Comparison of ENCODE assay signal across 2 cellular contexts in the genomic region with DNA sequence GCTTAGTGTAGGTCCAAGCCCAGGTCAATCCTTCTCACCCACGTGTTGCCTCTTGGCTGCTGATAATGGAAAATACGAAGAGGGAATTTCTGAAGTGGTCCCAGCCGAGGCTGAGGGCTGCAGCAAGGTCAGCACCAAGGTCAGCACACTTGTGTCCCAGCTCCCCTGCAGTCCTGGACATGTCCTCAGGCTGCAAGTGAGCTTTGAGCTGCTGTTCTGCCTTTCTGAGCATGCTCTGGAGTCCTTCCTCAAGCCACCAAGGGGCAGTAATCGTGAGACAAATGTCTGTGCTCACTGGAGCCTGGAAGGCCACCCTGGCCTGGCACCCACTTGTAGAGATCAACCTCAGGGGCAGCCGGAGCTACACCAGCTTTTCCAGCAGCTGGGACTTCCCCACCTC.
TF ChIP-seq lines count a peak whose summit lies in the region.

No MANE protein-coding gene starts in this region.

TF ChIP-seq in HepG2, 621 proteins besides CTCF, POLR2A, EP300 and RAD21:
- TF ChIP-seq KDM4B (CRISPR knock-in tag; IDR thresholded peaks at IDR 0.05) = no peak
- TF ChIP-seq MYC (CRISPR knock-in tag; IDR thresholded peaks at IDR 0.05; ENCODE audit: borderline replicate concordance) = peak; percentile 28; the same call in 1 of the 2 replicates
- TF ChIP-seq, protein P1, sequence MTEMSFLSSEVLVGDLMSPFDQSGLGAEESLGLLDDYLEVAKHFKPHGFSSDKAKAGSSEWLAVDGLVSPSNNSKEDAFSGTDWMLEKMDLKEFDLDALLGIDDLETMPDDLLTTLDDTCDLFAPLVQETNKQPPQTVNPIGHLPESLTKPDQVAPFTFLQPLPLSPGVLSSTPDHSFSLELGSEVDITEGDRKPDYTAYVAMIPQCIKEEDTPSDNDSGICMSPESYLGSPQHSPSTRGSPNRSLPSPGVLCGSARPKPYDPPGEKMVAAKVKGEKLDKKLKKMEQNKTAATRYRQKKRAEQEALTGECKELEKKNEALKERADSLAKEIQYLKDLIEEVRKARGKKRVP (CRISPR knock-in tag; IDR thresholded peaks at IDR 0.05) = no peak
- TF ChIP-seq NR2F6 (IDR thresholded peaks at IDR 0.05) = 0 out of 2 replicates have a peak, but pooled peaks have one; percentile 8
- no peak for TF ChIP-seq NR2F6 (CRISPR knock-in tag; IDR thresholded peaks at IDR 0.05)
- TF ChIP-seq, protein P2, sequence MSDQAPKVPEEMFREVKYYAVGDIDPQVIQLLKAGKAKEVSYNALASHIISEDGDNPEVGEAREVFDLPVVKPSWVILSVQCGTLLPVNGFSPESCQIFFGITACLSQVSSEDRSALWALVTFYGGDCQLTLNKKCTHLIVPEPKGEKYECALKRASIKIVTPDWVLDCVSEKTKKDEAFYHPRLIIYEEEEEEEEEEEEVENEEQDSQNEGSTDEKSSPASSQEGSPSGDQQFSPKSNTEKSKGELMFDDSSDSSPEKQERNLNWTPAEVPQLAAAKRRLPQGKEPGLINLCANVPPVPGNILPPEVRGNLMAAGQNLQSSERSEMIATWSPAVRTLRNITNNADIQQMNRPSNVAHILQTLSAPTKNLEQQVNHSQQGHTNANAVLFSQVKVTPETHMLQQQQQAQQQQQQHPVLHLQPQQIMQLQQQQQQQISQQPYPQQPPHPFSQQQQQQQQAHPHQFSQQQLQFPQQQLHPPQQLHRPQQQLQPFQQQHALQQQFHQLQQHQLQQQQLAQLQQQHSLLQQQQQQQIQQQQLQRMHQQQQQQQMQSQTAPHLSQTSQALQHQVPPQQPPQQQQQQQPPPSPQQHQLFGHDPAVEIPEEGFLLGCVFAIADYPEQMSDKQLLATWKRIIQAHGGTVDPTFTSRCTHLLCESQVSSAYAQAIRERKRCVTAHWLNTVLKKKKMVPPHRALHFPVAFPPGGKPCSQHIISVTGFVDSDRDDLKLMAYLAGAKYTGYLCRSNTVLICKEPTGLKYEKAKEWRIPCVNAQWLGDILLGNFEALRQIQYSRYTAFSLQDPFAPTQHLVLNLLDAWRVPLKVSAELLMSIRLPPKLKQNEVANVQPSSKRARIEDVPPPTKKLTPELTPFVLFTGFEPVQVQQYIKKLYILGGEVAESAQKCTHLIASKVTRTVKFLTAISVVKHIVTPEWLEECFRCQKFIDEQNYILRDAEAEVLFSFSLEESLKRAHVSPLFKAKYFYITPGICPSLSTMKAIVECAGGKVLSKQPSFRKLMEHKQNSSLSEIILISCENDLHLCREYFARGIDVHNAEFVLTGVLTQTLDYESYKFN (CRISPR knock-in tag; conservative IDR thresholded peaks at IDR 0.05) = no peak
- TF ChIP-seq, protein P3, sequence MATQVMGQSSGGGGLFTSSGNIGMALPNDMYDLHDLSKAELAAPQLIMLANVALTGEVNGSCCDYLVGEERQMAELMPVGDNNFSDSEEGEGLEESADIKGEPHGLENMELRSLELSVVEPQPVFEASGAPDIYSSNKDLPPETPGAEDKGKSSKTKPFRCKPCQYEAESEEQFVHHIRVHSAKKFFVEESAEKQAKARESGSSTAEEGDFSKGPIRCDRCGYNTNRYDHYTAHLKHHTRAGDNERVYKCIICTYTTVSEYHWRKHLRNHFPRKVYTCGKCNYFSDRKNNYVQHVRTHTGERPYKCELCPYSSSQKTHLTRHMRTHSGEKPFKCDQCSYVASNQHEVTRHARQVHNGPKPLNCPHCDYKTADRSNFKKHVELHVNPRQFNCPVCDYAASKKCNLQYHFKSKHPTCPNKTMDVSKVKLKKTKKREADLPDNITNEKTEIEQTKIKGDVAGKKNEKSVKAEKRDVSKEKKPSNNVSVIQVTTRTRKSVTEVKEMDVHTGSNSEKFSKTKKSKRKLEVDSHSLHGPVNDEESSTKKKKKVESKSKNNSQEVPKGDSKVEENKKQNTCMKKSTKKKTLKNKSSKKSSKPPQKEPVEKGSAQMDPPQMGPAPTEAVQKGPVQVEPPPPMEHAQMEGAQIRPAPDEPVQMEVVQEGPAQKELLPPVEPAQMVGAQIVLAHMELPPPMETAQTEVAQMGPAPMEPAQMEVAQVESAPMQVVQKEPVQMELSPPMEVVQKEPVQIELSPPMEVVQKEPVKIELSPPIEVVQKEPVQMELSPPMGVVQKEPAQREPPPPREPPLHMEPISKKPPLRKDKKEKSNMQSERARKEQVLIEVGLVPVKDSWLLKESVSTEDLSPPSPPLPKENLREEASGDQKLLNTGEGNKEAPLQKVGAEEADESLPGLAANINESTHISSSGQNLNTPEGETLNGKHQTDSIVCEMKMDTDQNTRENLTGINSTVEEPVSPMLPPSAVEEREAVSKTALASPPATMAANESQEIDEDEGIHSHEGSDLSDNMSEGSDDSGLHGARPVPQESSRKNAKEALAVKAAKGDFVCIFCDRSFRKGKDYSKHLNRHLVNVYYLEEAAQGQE (IDR thresholded peaks at IDR 0.05; ENCODE audit: borderline replicate concordance in 1 of 2, low read depth in 1 of 2, low read length in 2 of 2) = peak; percentile 81 to 92
- peak; percentile 94 for TF ChIP-seq MIER2 (CRISPR knock-in tag; IDR thresholded peaks at IDR 0.05)
- peak; percentile 30; the same call in 1 of the 2 replicates for TF ChIP-seq HNF4A (CRISPR knock-in tag; IDR thresholded peaks at IDR 0.05)
TF ChIP-seq in HepG2: peak in this region for 5.

TF ChIP-seq in PFSK-1, 5 proteins besides CTCF, POLR2A, EP300 and RAD21:
- TF ChIP-seq SIN3A (IDR thresholded peaks at IDR 0.05; ENCODE audit: borderline replicate concordance, insufficient read depth, low read length) = no peak
- no peak for TF ChIP-seq TAF1 (IDR thresholded peaks at IDR 0.05; ENCODE audit: borderline replicate concordance, insufficient read depth, low read length)
- TF ChIP-seq FOXP2 (optimal IDR thresholded peaks at IDR 0.05; ENCODE audit: borderline replicate concordance, extremely low read depth, extremely low read length, insufficient read depth) = no peak
- TF ChIP-seq POLR2AphosphoS5 (IDR thresholded peaks at IDR 0.05; ENCODE audit: low read depth, low read length) = no peak
- TF ChIP-seq, protein P3 (IDR thresholded peaks at IDR 0.05; ENCODE audit: insufficient read depth in 1 of 2, low read depth in 2 of 2, low read length in 2 of 2) = peak; percentile 79 to 89
